In the genomic region with DNA sequence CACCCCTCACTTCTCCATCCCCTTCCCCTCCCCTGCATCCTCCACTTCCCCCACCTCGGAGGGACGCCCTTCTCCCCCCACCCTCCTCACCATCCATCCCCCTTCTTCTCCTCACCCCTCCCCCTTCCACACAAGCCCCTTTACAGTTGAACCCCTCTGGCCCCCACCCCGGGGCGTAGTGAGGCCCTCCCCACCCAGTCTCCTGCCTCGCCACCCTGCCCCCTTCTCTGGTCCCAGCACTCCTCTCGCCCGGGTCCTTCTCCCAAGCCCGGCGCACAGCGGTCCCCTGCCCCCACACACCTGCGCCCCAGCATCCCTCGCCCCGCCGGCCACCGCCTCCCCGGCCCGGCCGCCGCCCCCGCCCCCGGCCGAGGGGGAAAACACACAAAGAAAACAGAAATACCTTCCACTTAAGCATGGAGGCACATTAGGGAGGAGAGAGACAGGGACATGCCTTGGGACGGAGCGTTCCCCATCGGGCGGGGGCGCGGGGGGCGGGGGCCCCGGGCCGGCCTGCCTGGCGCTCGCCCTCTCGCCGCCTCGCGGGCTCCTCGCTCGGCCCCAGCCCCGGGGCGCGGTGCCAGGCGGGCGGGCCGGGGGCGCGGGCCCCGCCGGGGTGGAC, we compare ENCODE assay signal across 9 cellular contexts.
DNase-seq lines count a peak whose midpoint lies in the region; ATAC-seq and TF ChIP-seq lines count a peak whose summit lies in the region.
"Had no signal": no experiment of that assay in that cellular context is flagged by ENCODE, and none has a peak within 500 bp of the region (broad histone marks: within the 10 kb centered on the region; RNA-seq: fewer than 3 reads in every experiment).

No MANE protein-coding gene starts in this region.

- peak overlapping the region; percentile 50 for H3K4me2 ChIP-seq in parathyroid adenoma (ENCODE audit: low read length)

- peaks cover 41% of the 10 kb centered on the region for H3K4me1 ChIP-seq in ES-I3 (ENCODE audit: insufficient read depth, low read length)
- peaks cover 6% of the 10 kb centered on the region for H3K4me1 ChIP-seq in parathyroid adenoma

- H2AFZ ChIP-seq in parathyroid adenoma: peak overlapping the region; percentile 50

- H3K27ac ChIP-seq in parathyroid adenoma: no peak overlapping the region
- H3K27ac ChIP-seq: left lung had no signal

- H3K36me3 ChIP-seq in ES-I3 (ENCODE audit: insufficient read depth, low read length) (no peaks in the 10 kb centered on the region), parathyroid adenoma (ENCODE audit: control insufficient read depth, insufficient read depth, low read length) (no peaks in the 10 kb centered on the region)
- H3K36me3 ChIP-seq: left lung had no signal

- H3K9ac ChIP-seq in ES-I3 (ENCODE audit: low read depth, low read length) (peak overlapping the region; percentile 63; the same call in 1 of the 2 replicates), parathyroid adenoma (no peak overlapping the region)

- peak overlapping the region; percentile 68 for H3K4me3 ChIP-seq in LNCaP clone FGC (ENCODE audit: low read depth, low read length)
- peak overlapping the region; percentile 26 for H3K4me3 ChIP-seq in parathyroid adenoma (ENCODE audit: low read depth, low read length)

- H3K27me3 ChIP-seq in parathyroid adenoma (ENCODE audit: control insufficient read depth, insufficient read depth, low read length): no peaks in the 10 kb centered on the region

- ATAC-seq in HG03039 (IDR thresholded peaks at IDR 0.05; ENCODE audit: unreplicated experiment) (no peak), HG02763 (IDR thresholded peaks at IDR 0.05; ENCODE audit: unreplicated experiment) (no peak)

- no peaks in the 10 kb centered on the region for H3K79me2 ChIP-seq in parathyroid adenoma

- no peak for TF ChIP-seq CTCF in LNCaP clone FGC (IDR thresholded peaks at IDR 0.05; ENCODE audit: control insufficient read depth, extremely low read depth, insufficient read depth)
- TF ChIP-seq CTCF in parathyroid adenoma (IDR thresholded peaks at IDR 0.05): no peak

- DNase-seq in LNCaP clone FGC (ENCODE audit: low read depth) (no peak), ecto neural progenitor cell (ENCODE audit: low spot score) (peak; percentile 88), glomerular visceral epithelial cell (ENCODE audit: extremely low spot score) (no peak), NOMO-1 (lab: John Stamatoyannopoulos, UW; ENCODE audit: unreplicated experiment in 2 of 2) (no peak)

- H3K9me3 ChIP-seq in ES-I3 (ENCODE audit: control insufficient read depth, insufficient read depth, low read length) (no peaks in the 10 kb centered on the region), parathyroid adenoma (ENCODE audit: control insufficient read depth, low read length) (no peaks in the 10 kb centered on the region)
- H3K9me3 ChIP-seq: left lung had no signal
